ENCODE assay signal across 23 cellular contexts in the genomic region with DNA sequence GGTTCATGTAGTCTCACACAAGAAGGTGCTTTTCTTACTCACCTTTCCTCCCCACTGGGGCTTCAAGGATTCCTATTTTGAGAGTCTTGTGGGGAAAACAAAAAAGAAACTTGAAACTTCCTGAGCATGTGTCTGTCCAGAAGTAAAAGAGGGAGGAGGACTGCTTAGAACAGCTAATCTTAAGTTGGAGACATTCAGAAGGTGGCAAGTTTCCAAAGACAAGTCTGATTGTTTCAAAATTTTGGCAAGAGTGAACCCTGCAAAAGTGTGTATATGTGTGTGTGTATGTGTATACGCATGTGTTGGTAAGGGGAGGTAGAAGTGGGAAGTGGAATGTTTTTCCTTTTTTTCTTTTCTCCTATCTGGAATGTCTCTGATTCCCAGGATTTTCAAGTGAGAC.
DNase-seq lines count a peak whose midpoint lies in the region; ATAC-seq and TF ChIP-seq lines count a peak whose summit lies in the region.
"Had no signal": no experiment of that assay in that cellular context is flagged by ENCODE, and none has a peak within 500 bp of the region (broad histone marks: within the 10 kb centered on the region; RNA-seq: fewer than 3 reads in every experiment).

No MANE protein-coding gene starts in this region.

- H2BK5ac ChIP-seq in IMR-90 (ENCODE audit: low read depth, low read length, poor library complexity, severe bottlenecking) (no peak overlapping the region), trophoblast cell (ENCODE audit: low read depth, low read length, poor library complexity) (no peak overlapping the region)

- no peak overlapping the region for H3K9ac ChIP-seq in IMR-90 (ENCODE audit: low read depth, low read length)
- no peak overlapping the region for H3K9ac ChIP-seq in trophoblast cell (ENCODE audit: low read length)
- H3K9ac ChIP-seq: BLaER1 treated with 17β-estradiol and CSF1 and Interleukin-3, amounts not matched to agents 10 nM and 100 nM had no signal

- H3K18ac ChIP-seq in IMR-90 (ENCODE audit: low read depth, low read length) (no peak overlapping the region), trophoblast cell (ENCODE audit: low read length) (no peak overlapping the region)

- DNase-seq in IMR-90 (no peak), choroid plexus epithelial cell (ENCODE audit: low read depth) (peak; percentile 37), fibroblast of the aortic adventitia (ENCODE audit: low read depth) (peak; percentile 7), trophoblast cell (no peak), HFFc6 (no peak), H4 (ENCODE audit: low spot score) (no peak), NCI-H82 treated with DMSO at 0.1 percent for 48 hours (lab: John Stamatoyannopoulos, UW; ENCODE audit: unreplicated experiment) (no peak)
- DNase-seq: 8988T; ACHN; AML-193; BE2C; CD4-positive, alpha-beta T cell; CD8-positive, alpha-beta memory T cell; DMS 273 treated with DMSO at 0.1 percent for 48 hours; DMS79; EL; GDM1 had no signal

- WGBS in IMR-90 (ENCODE audit: extremely low coverage in 2 of 2, insufficient read length in 1 of 2), 2 experiments: no CpG with 5 or more reads among the region's 1 CpG
- WGBS in trophoblast cell (ENCODE audit: extremely low coverage, insufficient coverage, insufficient read length): no CpG with 5 or more reads among the region's 1 CpG

- in situ Hi-C loops in IMR-90 (cut with MboI; ENCODE audit: low sequenced_read_pairs): no loop called here

- no peaks in the 10 kb centered on the region; a peak in 1 of 4 replicates for H3K79me1 ChIP-seq in IMR-90 (ENCODE audit: low read depth in 1 of 2, low read length in 2 of 2)
- H3K79me1 ChIP-seq in trophoblast cell (ENCODE audit: low read length): peaks cover 6% of the 10 kb centered on the region

- H3K36me3 ChIP-seq in IMR-90 (ENCODE audit: control insufficient read depth, insufficient read depth, low read length) (no peaks in the 10 kb centered on the region), trophoblast cell (ENCODE audit: control insufficient read depth in 1 of 2, insufficient read depth in 2 of 2, low read length in 2 of 2) (no peaks in the 10 kb centered on the region)
- H3K36me3 ChIP-seq: BE2C; BLaER1 treated with 17β-estradiol and CSF1 and Interleukin-3, amounts not matched to agents 10 nM and 100 nM; HAP-1 had no signal

- peaks cover 5% of the 10 kb centered on the region for H3K4me1 ChIP-seq in IMR-90 (ENCODE audit: control insufficient read depth, insufficient read depth, low read length)
- H3K4me1 ChIP-seq in trophoblast cell (ENCODE audit: control insufficient read depth in 1 of 2, insufficient read depth in 2 of 2, low read length in 2 of 2): peaks cover 0 to 3% of the 10 kb centered on the region in 2 experiments
- H3K4me1 ChIP-seq: BE2C, HAP-1 had no signal

- H3K9me3 ChIP-seq in IMR-90 (ENCODE audit: control insufficient read depth, insufficient read depth, low read length) (no peaks in the 10 kb centered on the region), trophoblast cell (ENCODE audit: insufficient read depth, low read depth, low read length) (no peaks in the 10 kb centered on the region)
- H3K9me3 ChIP-seq: BE2C, HAP-1 had no signal

- H2AK9ac ChIP-seq in IMR-90 (replicated peaks; ENCODE audit: low read depth, low read length, poor library complexity): no peak overlapping the region

- peaks cover 29% of the 10 kb centered on the region for H3K4me1 Mint-ChIP-seq in HFFc6 (ENCODE audit: low read depth)
- H3K4me1 Mint-ChIP-seq: CD14-positive monocyte; CD8-positive, alpha-beta memory T cell had no signal

- TF ChIP-seq POLR2A in IMR-90 (IDR thresholded peaks at IDR 0.05; ENCODE audit: low read depth, low read length): no peak

- H3K4ac ChIP-seq in IMR-90 (ENCODE audit: low read depth, low read length) (no peak overlapping the region), trophoblast cell (ENCODE audit: low read depth, low read length) (no peak overlapping the region)

- H4K20me1 ChIP-seq in IMR-90 (ENCODE audit: insufficient read depth, low read length): no peaks in the 10 kb centered on the region
- H4K20me1 ChIP-seq: BLaER1 treated with 17β-estradiol and CSF1 and Interleukin-3, amounts not matched to agents 10 nM and 100 nM had no signal

- H3K4me2 ChIP-seq in IMR-90 (ENCODE audit: low read depth, low read length): no peak overlapping the region
- H3K4me2 ChIP-seq in trophoblast cell (ENCODE audit: low read length): no peak overlapping the region
- H3K4me2 ChIP-seq: A549; BLaER1 treated with 17β-estradiol and CSF1 and Interleukin-3, amounts not matched to agents 10 nM and 100 nM; GM23338 had no signal

- H2BK15ac ChIP-seq in IMR-90 (ENCODE audit: low read depth, low read length): peak overlapping the region; percentile 36; the same call in 1 of the 3 replicates

- H3K27me3 Mint-ChIP-seq in HFFc6 (ENCODE audit: insufficient read depth): no peaks in the 10 kb centered on the region
- H3K27me3 Mint-ChIP-seq: CD4-positive, alpha-beta T cell had no signal

- no peaks in the 10 kb centered on the region for H3K27me3 ChIP-seq in IMR-90 (ENCODE audit: control insufficient read depth, insufficient read depth, low read length)
- H3K27me3 ChIP-seq in trophoblast cell (ENCODE audit: insufficient read depth, low read length): no peaks in the 10 kb centered on the region
- H3K27me3 ChIP-seq: BE2C had no signal

- no peaks in the 10 kb centered on the region for H3K9me3 Mint-ChIP-seq in HFFc6
- H3K9me3 Mint-ChIP-seq: CD4-positive, alpha-beta T cell; GM23338 had no signal

- no peaks in the 10 kb centered on the region for H3K9me1 ChIP-seq in IMR-90 (ENCODE audit: insufficient read depth, low read length)

- H3K27ac ChIP-seq in IMR-90 (ENCODE audit: insufficient read depth, low read length) (no peak overlapping the region), trophoblast cell (ENCODE audit: low read depth, low read length) (peak overlapping the region; percentile 25)
- H3K27ac ChIP-seq: A549; BLaER1 treated with 17β-estradiol and CSF1 and Interleukin-3, amounts not matched to agents 10 nM and 100 nM had no signal

- no peaks in the 10 kb centered on the region for H3K36me3 Mint-ChIP-seq in HFFc6 (ENCODE audit: low read depth)
- H3K36me3 Mint-ChIP-seq: CD14-positive monocyte; CD8-positive, alpha-beta memory T cell had no signal

- H4K5ac ChIP-seq in IMR-90 (ENCODE audit: low read depth, low read length): no peak overlapping the region

- H3K23ac ChIP-seq in IMR-90 (ENCODE audit: low read depth, low read length) (no peak overlapping the region), trophoblast cell (ENCODE audit: low read length) (no peak overlapping the region)

- no peak overlapping the region for H4K91ac ChIP-seq in IMR-90 (ENCODE audit: insufficient read depth, low read depth, low read length)
- H4K91ac ChIP-seq in trophoblast cell (ENCODE audit: low read depth, low read length): peak overlapping the region; percentile 18

- no peak overlapping the region for H2BK20ac ChIP-seq in IMR-90 (ENCODE audit: low read depth, low read length)

- dilution Hi-C loops in IMR-90 (cut with HindIII; ENCODE audit: low sequenced_read_pairs, unreplicated experiment): no loop called here

- H3K4me3 Mint-ChIP-seq in HFFc6: no peak overlapping the region
- H3K4me3 Mint-ChIP-seq: CD14-positive monocyte; CD4-positive, alpha-beta T cell; CD8-positive, alpha-beta memory T cell; GM23338 had no signal

- no peak overlapping the region for H2AFZ ChIP-seq in IMR-90 (replicated peaks; ENCODE audit: low read length, poor library complexity)
- no peak overlapping the region for H2AFZ ChIP-seq in trophoblast cell (ENCODE audit: insufficient read depth, low read length, poor library complexity)
- H2AFZ ChIP-seq: GM23338 had no signal

- H3K14ac ChIP-seq in IMR-90 (replicated peaks; ENCODE audit: low read depth, low read length) (no peak overlapping the region), trophoblast cell (ENCODE audit: low read length) (no peak overlapping the region)

- no peak for TF ChIP-seq CTCF in IMR-90 (conservative IDR thresholded peaks at IDR 0.05; ENCODE audit: low read depth, low read length)
- no peak for TF ChIP-seq CTCF in choroid plexus epithelial cell (conservative IDR thresholded peaks at IDR 0.05; ENCODE audit: low read depth, low read length)
- no peak for TF ChIP-seq CTCF in fibroblast of the aortic adventitia (IDR thresholded peaks at IDR 0.05; ENCODE audit: insufficient read depth, low read length)
- no peak for TF ChIP-seq CTCF in HFFc6 (IDR thresholded peaks at IDR 0.05)

- H3K4me3 ChIP-seq in IMR-90 (ENCODE audit: insufficient read depth, low read depth, low read length) (no peak overlapping the region), choroid plexus epithelial cell (ENCODE audit: low read depth, low read length) (no peak overlapping the region), fibroblast of the aortic adventitia (ENCODE audit: low read depth, low read length) (no peak overlapping the region), trophoblast cell (ENCODE audit: low read depth, low read length) (no peak overlapping the region)
- H3K4me3 ChIP-seq: A549; BLaER1 treated with 17β-estradiol and CSF1 and Interleukin-3, amounts not matched to agents 10 nM and 100 nM; GM12878; GM23338; HAP-1 had no signal

- POLR2A ChIA-PET in IMR-90 (lab: Charles Lee; ENCODE audit: unreplicated experiment): no interaction called here

- no peak overlapping the region for H3K27ac Mint-ChIP-seq in HFFc6
- H3K27ac Mint-ChIP-seq: CD14-positive monocyte; CD4-positive, alpha-beta T cell; CD8-positive, alpha-beta memory T cell; GM23338 had no signal

- peaks cover 2% of the 10 kb centered on the region for H3K79me2 ChIP-seq in trophoblast cell (ENCODE audit: control insufficient read depth, insufficient read depth, low read length, poor library complexity)

- TF ChIP-seq RAD21 in IMR-90 (IDR thresholded peaks at IDR 0.05; ENCODE audit: low read length): no peak

- H4K8ac ChIP-seq in IMR-90 (ENCODE audit: low read depth in 2 of 2, low read length in 2 of 2): no peak overlapping the region
- no peak overlapping the region for H4K8ac ChIP-seq in trophoblast cell (ENCODE audit: low read depth, low read length)

- H2BK12ac ChIP-seq in trophoblast cell (ENCODE audit: low read length): peak overlapping the region; percentile 76

- H2BK120ac ChIP-seq in IMR-90 (ENCODE audit: low read depth, low read length) (no peak overlapping the region), trophoblast cell (ENCODE audit: insufficient read depth, low read length, poor library complexity) (peak overlapping the region; percentile 43)

- CTCF ChIA-PET in IMR-90 (lab: Yijun Ruan, JAX): no interaction called here

- no TSS peak for BruUV-seq in IMR-90 (replicated peaks; lab: Mats Ljungman, UMichigan)

- no peak overlapping the region for H3K56ac ChIP-seq in IMR-90 (ENCODE audit: extremely low read depth, insufficient read depth, low read length)

- intact Hi-C loops in IMR-90 (cut with micrococcal nuclease): loop anchor here (10.0 kb wide), 1 partner anchor 756 kb away; no protein-coding TSS in a partner anchor

- H4K12ac ChIP-seq in trophoblast cell (ENCODE audit: low read depth, low read length): no peak overlapping the region

- H2AK5ac ChIP-seq in IMR-90 (ENCODE audit: low read depth, low read length) (no peak overlapping the region), trophoblast cell (ENCODE audit: low read length) (no peak overlapping the region)

- no peak for ATAC-seq in IMR-90 (ENCODE audit: low read depth)
- ATAC-seq: A549, GM12878, GM23338 had no signal

TF ChIP-seq in IMR-90, 13 proteins besides CTCF, POLR2A, EP300 and RAD21 (continues in another document):
- TF ChIP-seq NFE2L2 (IDR thresholded peaks at IDR 0.05; ENCODE audit: low read depth, low read length): no peak

Comparison
In these comparisons a context has a peak if more than half of its experiments do, and no peak if none do; other contexts are left out.
1. DNase-seq: peak in choroid plexus epithelial cell (single experiment) and fibroblast of the aortic adventitia (single experiment); none in IMR-90 (single experiment), trophoblast cell (0 of 2), HFFc6 (single experiment), H4 (single experiment) and NCI-H82 treated with DMSO at 0.1 percent for 48 hours (single experiment).